In the genomic region with DNA sequence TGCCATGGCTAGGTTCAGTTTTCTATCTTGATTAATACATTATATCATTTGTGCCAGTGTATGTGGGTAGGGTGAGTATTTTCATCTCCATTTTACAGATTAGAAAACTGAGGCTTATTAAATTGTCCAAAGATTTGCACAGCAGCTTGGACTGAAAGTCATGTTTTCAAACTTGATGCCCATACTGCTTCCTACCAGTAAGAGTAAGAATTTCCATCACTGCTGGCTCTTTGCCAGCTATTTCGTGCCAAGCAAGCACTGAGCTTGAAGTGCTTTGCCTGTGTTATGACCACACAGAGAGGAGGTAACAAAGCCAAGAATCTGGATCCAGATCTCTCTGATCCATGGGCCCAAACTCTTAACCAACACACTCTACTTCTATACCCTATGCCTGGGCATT, we compare ENCODE assay signal across 10 cellular contexts.
DNase-seq lines count a peak whose midpoint lies in the region; ATAC-seq and TF ChIP-seq lines count a peak whose summit lies in the region.
"Had no signal": no experiment of that assay in that cellular context is flagged by ENCODE, and none has a peak within 500 bp of the region (broad histone marks: within the 10 kb centered on the region; RNA-seq: fewer than 3 reads in every experiment).

No MANE protein-coding gene starts in this region.

- no peak for TF ChIP-seq CTCF in sigmoid colon (IDR thresholded peaks at IDR 0.05)

- no peaks in the 10 kb centered on the region for H3K36me3 ChIP-seq in sigmoid colon

- H3K4me3 ChIP-seq in sigmoid colon, result no peak overlapping the region

- peaks cover 0 to 3% (median 0%) of the 10 kb centered on the region in 4 donors for H3K9me3 ChIP-seq in sigmoid colon

- H3K4me1 ChIP-seq in sigmoid colon, result peaks cover 0 to 41% (median 22%) of the 10 kb centered on the region in 4 donors

- H3K27me3 ChIP-seq in sigmoid colon, result no peaks in the 10 kb centered on the region

- no peak for TF ChIP-seq EP300 in sigmoid colon (IDR thresholded peaks at IDR 0.05)

- WGBS in sigmoid colon, 2 donors, result 7 to 43% methylated on average over 1 of the region's 1 CpG

- H3K27ac ChIP-seq in epithelial cell of prostate (peak overlapping the region; percentile 62), sigmoid colon (peak overlapping the region; percentile 56 to 70 (median 66))

- peak; percentile 4 to 11 for DNase-seq in NCI-H2081 (lab: John Stamatoyannopoulos, UW)
- no peak for DNase-seq in NCI-H2081 treated with DMSO at 0.1 percent for 48 hours (lab: John Stamatoyannopoulos, UW)
- DNase-seq in NCI-H510A treated with DMSO at 0.1 percent for 48 hours (lab: John Stamatoyannopoulos, UW), result peak; percentile 73
- peak; percentile 33 for DNase-seq in epithelial cell of prostate (ENCODE audit: low read depth, low spot score)
- DNase-seq in sigmoid colon, result peak; percentile 95
- DNase-seq in amniotic stem cell (lab: John Stamatoyannopoulos, UW), result no peak
- DNase-seq: activated gamma-delta T cell treated with Interleukin-2 at 50 U/mL for 16 hours had no signal

- ATAC-seq in HG03025 (IDR thresholded peaks at IDR 0.05; ENCODE audit: low FRiP score, unreplicated experiment) (no peak), HG03196 (IDR thresholded peaks at IDR 0.05; ENCODE audit: unreplicated experiment) (no peak)
- ATAC-seq: HCT116 had no signal

- TF ChIP-seq POLR2A in sigmoid colon (IDR thresholded peaks at IDR 0.05), result no peak

- intact Hi-C loops in sigmoid colon (cut with DNase I), result loop anchor here (5.0 kb wide), 2 partner anchors 72 to 98 kb away; no protein-coding TSS in a partner anchor

Comparison
In these comparisons a context has a peak if more than half of its experiments do, and no peak if none do; other contexts are left out.
1. DNase-seq: peak in NCI-H2081 (2 of 2), NCI-H510A treated with DMSO at 0.1 percent for 48 hours (single experiment), epithelial cell of prostate (single experiment) and sigmoid colon (single experiment); none in NCI-H2081 treated with DMSO at 0.1 percent for 48 hours (single experiment) and amniotic stem cell (single experiment).